In the genomic region with DNA sequence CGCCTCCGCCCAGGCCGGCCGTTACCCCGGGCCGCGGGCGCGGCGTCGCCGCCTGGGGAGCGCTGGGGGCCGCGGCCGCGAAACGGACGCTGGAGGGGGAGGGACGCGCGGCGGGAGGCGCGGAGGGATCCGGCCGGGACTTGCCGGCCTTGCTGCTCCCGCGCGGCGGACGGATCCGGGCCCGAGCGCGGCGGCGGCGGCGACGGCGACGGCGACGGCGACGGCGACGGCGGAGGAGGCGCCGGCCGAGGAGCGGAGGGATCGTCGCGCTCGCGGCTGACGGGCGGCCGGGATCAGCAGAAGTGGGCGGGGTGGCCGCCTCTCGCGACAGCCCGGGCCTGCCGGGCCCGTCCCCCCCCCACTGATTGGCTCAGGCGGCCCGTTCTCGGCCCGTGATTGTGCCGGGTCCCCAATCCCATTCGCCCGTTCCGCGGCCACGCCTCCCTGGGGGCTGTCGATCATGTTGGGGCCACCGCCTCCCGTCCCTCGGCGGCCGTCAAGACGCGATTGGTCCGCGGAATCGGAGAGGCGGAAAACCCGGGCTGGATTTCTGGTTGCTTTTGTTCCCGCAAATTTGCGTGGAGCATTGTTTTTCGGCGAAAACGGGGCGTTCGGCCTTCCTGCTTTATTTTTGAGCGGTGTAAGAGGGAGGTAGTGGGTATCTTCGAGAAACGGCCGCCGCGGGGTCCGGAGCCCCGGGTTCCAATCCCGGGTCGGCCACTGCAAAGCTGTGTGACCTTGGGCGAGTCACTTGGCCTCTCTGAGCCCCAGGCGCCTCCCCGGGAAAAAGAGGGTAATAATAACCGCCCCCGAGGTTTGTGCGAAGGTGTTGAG, we compare ENCODE assay signal across 8 cellular contexts. TPM values are rescaled to one million over a fixed set of nuclear protein-coding genes. Genes with fewer than 3 reads are reported as not detected.
DNase-seq lines count a peak whose midpoint lies in the region; ATAC-seq and TF ChIP-seq lines count a peak whose summit lies in the region.

Gene ZCCHC14 (minus strand): TSS at position 304 of the 834 bp plus-strand sequence. CDS start 786 bp downstream, outside the sequence.

- intact Hi-C loops in left colon (cut with DNase I, micrococcal nuclease): no loop called here

- TF ChIP-seq CTCF in coronary artery (IDR thresholded peaks at IDR 0.05): no peak

- DNase-seq in AG20443 (ENCODE audit: low spot score) (peak; percentile 98), NCI-H460 (ENCODE audit: extremely low read depth, low read depth) (peak; percentile 94), coronary artery (ENCODE audit: low spot score) (peak; percentile 99), left colon (peak; percentile 99)
- DNase-seq in activated CD4-positive, alpha-beta T cell treated with anti-CD3 and anti-CD28 coated beads for 48 hours: peak; percentile 100
- peak; percentile 96 to 99 (median 98) for DNase-seq in stimulated activated CD4-positive, alpha-beta T cell treated with anti-CD3 and anti-CD28 coated beads, Interleukin-1b, Interleukin-23, amount 100 ng/mL, for 24 hours (ENCODE audit: low read depth in 4 of 4, low spot score in 1 of 4)

- H3K27ac ChIP-seq in coronary artery: peak within 1 kb of the TSS in 1 of 2 donors; percentile 92

- peak within 1 kb of the TSS; percentile 79 for H3K4me3 ChIP-seq in coronary artery

- ATAC-seq in GM19035 (IDR thresholded peaks at IDR 0.05; ENCODE audit: unreplicated experiment): peak; percentile 74
- peak; percentile 76 for ATAC-seq in HG03342 (IDR thresholded peaks at IDR 0.05; ENCODE audit: unreplicated experiment)
- peak; percentile 85 for ATAC-seq in left colon

RNA-seq across cellular contexts. Expression of gene ZCCHC14, which starts in this region (rescaled TPM):
- total RNA-seq in NCI-H460 (2014; rRNA removed; shearing (Covaris generic)): 4.7 and 4.8 TPM in 2 replicates
- 4.8 and 5.5 TPM in 2 replicates for polyA plus RNA-seq in NCI-H460 (2014; cell fraction: nucleus; rRNA removed)
- 10 to 100 TPM; 30.3 to 30.7 TPM for total RNA-seq in left colon
